Comparison of ENCODE assay signal across 8 cellular contexts in the genomic region with DNA sequence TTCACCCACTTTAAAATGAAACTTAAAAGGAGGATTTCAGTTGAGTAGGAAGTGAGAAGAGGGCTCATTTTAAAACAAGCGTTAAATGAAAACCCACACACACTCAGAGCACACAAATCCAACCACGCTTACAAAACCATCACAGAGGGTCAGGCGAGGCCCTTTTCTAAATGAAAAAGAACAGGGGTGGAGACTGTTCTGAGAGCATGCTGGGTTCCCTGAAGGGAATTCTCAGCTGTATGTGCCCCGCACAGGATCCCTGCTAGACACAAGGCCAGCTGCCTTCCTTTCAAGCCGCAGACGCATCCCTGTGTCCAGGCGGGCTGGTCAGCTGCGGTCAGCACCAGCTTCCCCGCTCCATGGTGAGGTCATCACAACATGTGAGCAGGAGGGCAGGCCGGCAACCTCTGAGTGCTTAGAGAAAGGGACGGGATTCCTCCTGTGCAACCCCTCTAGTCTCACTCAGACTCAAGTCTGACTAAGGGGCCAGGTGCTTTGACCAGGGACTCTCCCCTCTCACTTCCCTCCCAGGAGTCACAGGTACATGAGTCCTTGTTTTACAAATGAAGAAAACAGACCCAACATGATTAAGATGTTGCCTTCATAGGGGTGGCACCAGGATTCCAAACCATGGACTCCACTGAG.
A peak's percentile ranks its signal among the peaks of the same experiment; 100 is the strongest.
DNase-seq lines count a peak whose midpoint lies in the region; ATAC-seq and TF ChIP-seq lines count a peak whose summit lies in the region.

No MANE protein-coding gene starts in this region.

- H3K27ac ChIP-seq in SJSA1, result peak overlapping the region; percentile 77
- H3K27ac ChIP-seq in right atrium auricular region, result peak overlapping the region; percentile 88 to 90

- H3K9me3 ChIP-seq in SJSA1 (replicated peaks) (no peaks in the 10 kb centered on the region), right atrium auricular region (no peaks in the 10 kb centered on the region), HAP-1 (no peaks in the 10 kb centered on the region)

- TF ChIP-seq CTCF in right atrium auricular region (IDR thresholded peaks at IDR 0.05), result no peak

- H3K27me3 ChIP-seq in SJSA1 (replicated peaks) (no peaks in the 10 kb centered on the region), right atrium auricular region (no peaks in the 10 kb centered on the region), HAP-1 (ENCODE audit: low read depth) (no peaks in the 10 kb centered on the region)

- ATAC-seq in GM21723 (IDR thresholded peaks at IDR 0.05; ENCODE audit: unreplicated experiment) (peak; percentile 55), HG03442 (IDR thresholded peaks at IDR 0.05; ENCODE audit: unreplicated experiment) (no peak)

- in situ Hi-C loops in HAP-1 (cut with MboI; ENCODE audit: low sequenced_read_pairs), result no loop called here

- DNase-seq in SJSA1 (ENCODE audit: low read depth in 1 of 2, low spot score in 2 of 2) (peak; percentile 78 to 81), right atrium auricular region (ENCODE audit: low spot score) (no peak), smooth muscle cell of the brain vasculature (ENCODE audit: low read depth, low spot score) (peak; percentile 85), SW 1271 (lab: John Stamatoyannopoulos, UW) (no peak), HAP-1 (ENCODE audit: low spot score in 2 of 2) (no peak)
- no peak for DNase-seq in stimulated activated CD4-positive, alpha-beta T cell treated with anti-CD3 and anti-CD28 coated beads, Interleukin-2, amount 100 ng/mL, for 24 hours

- H3K36me3 ChIP-seq in SJSA1 (no peaks in the 10 kb centered on the region; the same call in 1 of the 2 replicates), right atrium auricular region (no peaks in the 10 kb centered on the region), HAP-1 (replicated peaks) (no peaks in the 10 kb centered on the region)

- H3K4me1 ChIP-seq in SJSA1 (replicated peaks), result peaks cover 87% of the 10 kb centered on the region
- H3K4me1 ChIP-seq in right atrium auricular region, result peaks cover 0 to 90% of the 10 kb centered on the region in 2 donors
- H3K4me1 ChIP-seq in HAP-1, result no peaks in the 10 kb centered on the region

- H3K4me3 ChIP-seq in SJSA1, result no peak overlapping the region
- no peak overlapping the region for H3K4me3 ChIP-seq in right atrium auricular region
- H3K4me3 ChIP-seq in HAP-1, result no peak overlapping the region

Comparison
In these comparisons a context has a peak if more than half of its experiments do, and no peak if none do; other contexts are left out.
1. DNase-seq: peak in SJSA1 (2 of 2) and smooth muscle cell of the brain vasculature (single experiment); none in right atrium auricular region (single experiment), SW 1271 (0 of 2), HAP-1 (0 of 2) and stimulated activated CD4-positive, alpha-beta T cell treated with anti-CD3 and anti-CD28 coated beads, Interleukin-2, amount 100 ng/mL, for 24 hours (0 of 2).